In the genomic region with DNA sequence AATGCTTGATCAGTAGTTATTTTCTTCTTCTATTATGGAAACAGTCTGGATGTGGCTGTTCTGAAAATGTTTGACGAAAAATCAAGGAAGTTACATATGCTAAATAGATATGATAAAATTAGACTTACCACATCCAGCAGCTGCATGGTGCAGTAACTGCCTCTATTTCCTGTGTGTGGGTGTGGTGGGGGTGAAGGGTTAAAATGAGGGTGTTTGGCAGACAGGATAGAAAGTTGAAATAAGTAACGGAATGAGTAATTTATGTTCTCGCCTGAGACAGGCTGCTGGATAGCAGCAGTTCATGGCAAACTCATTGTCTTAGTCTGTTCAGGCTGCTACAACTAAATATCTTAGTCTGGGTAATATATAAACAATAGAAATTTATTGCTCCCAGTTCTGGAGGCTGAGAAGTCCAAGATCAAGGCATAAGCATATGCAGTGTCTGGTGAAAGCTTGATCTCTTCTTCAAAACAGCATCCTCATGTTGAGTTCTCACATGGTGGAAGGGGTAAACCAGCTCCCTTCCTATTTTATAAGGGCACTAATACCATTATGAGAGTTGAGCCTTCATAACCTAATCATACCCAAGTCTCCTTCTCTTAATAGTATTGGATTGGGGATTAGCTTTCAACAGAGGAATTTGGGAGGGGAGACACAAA, we compare ENCODE assay signal across 9 cellular contexts.
DNase-seq lines count a peak whose midpoint lies in the region; ATAC-seq and TF ChIP-seq lines count a peak whose summit lies in the region.
"Had no signal": no experiment of that assay in that cellular context is flagged by ENCODE, and none has a peak within 500 bp of the region (broad histone marks: within the 10 kb centered on the region; RNA-seq: fewer than 3 reads in every experiment).

No MANE protein-coding gene starts in this region.

- DNase-seq in NCI-H82 treated with DMSO at 0.1 percent for 48 hours (lab: John Stamatoyannopoulos, UW; ENCODE audit: unreplicated experiment) (peak; percentile 56), immature natural killer cell (peak; percentile 42 to 61 (median 58)), middle frontal gyrus (ENCODE audit: extremely low spot score, low spot score) (no peak), foreskin fibroblast (no peak), DMS 273 (lab: John Stamatoyannopoulos, UW; ENCODE audit: unreplicated experiment) (no peak), SHP77 (lab: John Stamatoyannopoulos, UW) (no peak)
- DNase-seq: transverse colon had no signal

- peaks cover 0 to 6% (median 0%) of the 10 kb centered on the region in 6 donors for H3K9me3 Mint-ChIP-seq in immature natural killer cell

- no peak overlapping the region for H3K4me3 ChIP-seq in foreskin fibroblast (ENCODE audit: low read depth in 1 of 2, low read length in 2 of 2)
- H3K4me3 ChIP-seq: transverse colon had no signal

- H3K36me3 Mint-ChIP-seq in immature natural killer cell = peaks cover 0 to 8% (median 3%) of the 10 kb centered on the region in 3 donors

- peak; percentile 79 for ATAC-seq in GM18873 (IDR thresholded peaks at IDR 0.05; ENCODE audit: low FRiP score, unreplicated experiment)
- peak; percentile 92 for ATAC-seq in HG02852 (IDR thresholded peaks at IDR 0.05; ENCODE audit: unreplicated experiment)

- H3K4me1 Mint-ChIP-seq in immature natural killer cell = peaks cover 22 to 43% of the 10 kb centered on the region in 2 donors

- H3K27me3 Mint-ChIP-seq in immature natural killer cell (ENCODE audit: low read depth in 3 of 3) = peaks cover 0 to 3% (median 1%) of the 10 kb centered on the region in 3 donors

- peak overlapping the region; percentile 23 to 81 (median 58) for H3K27ac Mint-ChIP-seq in immature natural killer cell

- no peak for TF ChIP-seq CTCF in foreskin fibroblast (IDR thresholded peaks at IDR 0.05; ENCODE audit: low read depth, low read length)

- peak overlapping the region; percentile 55 to 71 (median 65) for H3K4me3 Mint-ChIP-seq in immature natural killer cell

Comparison
In these comparisons a context has a peak if more than half of its experiments do, and no peak if none do; other contexts are left out.
1. DNase-seq: peak in NCI-H82 treated with DMSO at 0.1 percent for 48 hours (single experiment) and immature natural killer cell (3 of 3); none in middle frontal gyrus (single experiment), foreskin fibroblast (0 of 2), DMS 273 (single experiment) and SHP77 (0 of 2).